In genomic region chr10:35545878-35546631, GRCh38 we compare ENCODE assay signal across 16 cellular contexts. TPM values are rescaled to one million over a fixed set of nuclear protein-coding genes. Genes with fewer than 3 reads are reported as not detected.
A peak's percentile ranks its signal among the peaks of the same experiment; 100 is the strongest.
DNase-seq lines count a peak whose midpoint lies in the region; ATAC-seq and TF ChIP-seq lines count a peak whose summit lies in the region.
"Had no signal": no experiment of that assay in that cellular context is flagged by ENCODE, and none has a peak within 500 bp of the region (broad histone marks: within the 10 kb centered on the region; RNA-seq: fewer than 3 reads in every experiment).

No MANE protein-coding gene starts in this region.

- H4K20me1 ChIP-seq in mammary epithelial cell (ENCODE audit: insufficient read depth, low read length): no peaks in the 10 kb centered on the region

- H3K4me2 ChIP-seq in mammary epithelial cell (ENCODE audit: insufficient read depth, low read depth, low read length): peak overlapping the region; percentile 7

- in situ Hi-C loops in mammary epithelial cell (cut with MboI; ENCODE audit: low sequenced_read_pairs in 2 of 2): loop anchor here in 1 of 2 donors (25.0 kb wide), 1 partner anchor 309 kb away; no protein-coding TSS in a partner anchor

- ATAC-seq in HG03064 (IDR thresholded peaks at IDR 0.05; ENCODE audit: low read depth, unreplicated experiment) (peak; percentile 67), HG02623 (IDR thresholded peaks at IDR 0.05; ENCODE audit: unreplicated experiment) (no peak), HG02571 (IDR thresholded peaks at IDR 0.05; ENCODE audit: unreplicated experiment) (no peak)
- ATAC-seq: activated CD4-positive, alpha-beta T cell treated with anti-CD3 and anti-CD28 coated beads for 36 hours had no signal

- CTCF ChIA-PET in AG04450 (lab: Charles Lee): interaction anchor here (0.5 to 2.4 kb wide), 4 partner anchors 10 to 18 kb away, joined by 3 to 15 read pairs (median 4); no protein-coding TSS in a partner anchor
- CTCF ChIA-PET in mammary epithelial cell (lab: Charles Lee; ENCODE audit: low non-redundant PET): interaction anchor here (0.6 kb wide), 2 partner anchors 27 to 225 kb away, joined by 4 to 36 read pairs; no protein-coding TSS in a partner anchor

- peaks cover 26% of the 10 kb centered on the region for H3K4me1 ChIP-seq in mammary epithelial cell (ENCODE audit: insufficient read depth, low read length)
- H3K4me1 ChIP-seq: pancreas had no signal

- no peaks in the 10 kb centered on the region for H3K9me3 ChIP-seq in AG04450 (ENCODE audit: control insufficient read depth, insufficient read depth, low read length)
- H3K9me3 ChIP-seq in mammary epithelial cell (replicated peaks; ENCODE audit: insufficient read depth, low read length): no peaks in the 10 kb centered on the region
- H3K9me3 ChIP-seq: pancreas had no signal

- 62% methylated on average over 6 of the region's 6 CpGs for WGBS in mammary epithelial cell (ENCODE audit: low coverage, missing lambda C conversion rate)

- TF ChIP-seq CTCF in AG04450 (IDR thresholded peaks at IDR 0.05; ENCODE audit: low read depth, low read length) (no peak), mammary epithelial cell (conservative IDR thresholded peaks at IDR 0.05 in 1 of 2, IDR thresholded peaks at IDR 0.05 in 1 of 2; ENCODE audit: extremely low read depth in 1 of 2, insufficient read depth in 1 of 2, low read depth in 1 of 2, low read length in 2 of 2) (no peak)

- peak overlapping the region; percentile 11 for H3K9ac ChIP-seq in mammary epithelial cell (ENCODE audit: insufficient read depth, low read length)

- H2AFZ ChIP-seq in mammary epithelial cell (ENCODE audit: low read depth, low read length): no peak overlapping the region

- H3K4me3 ChIP-seq in AG04450 (ENCODE audit: low read depth, low read length) (no peak overlapping the region), mammary epithelial cell (replicated peaks in 1 of 3; ENCODE audit: insufficient read depth in 1 of 3, low read depth in 2 of 3, low read length in 3 of 3) (no peak overlapping the region)
- H3K4me3 ChIP-seq: pancreas had no signal

- DNase-seq in AG04450 (ENCODE audit: low read depth, low spot score) (no peak), mammary epithelial cell (peak; percentile 48), kidney tubule cell (ENCODE audit: low spot score) (peak; percentile 91), midbrain (lab: John Stamatoyannopoulos, UW) (no peak), amygdala (lab: John Stamatoyannopoulos, UW) (no peak)
- DNase-seq: activated CD4-positive, alpha-beta T cell treated with anti-CD3 and anti-CD28 coated beads for 36 hours; activated naive CD8-positive, alpha-beta T cell treated with anti-CD3 and anti-CD28 coated beads, Interleukin-2, amount 10 ng/mL, durations not matched to agents 7 days and 5 days; activated T-cell treated with anti-CD3 and anti-CD28 coated beads for 4 hours; cortex of kidney; NCI-H1694 treated with DMSO at 0.1 percent for 48 hours; NCI-H524 treated with DMSO at 0.1 percent for 48 hours; pancreas; SW 1271 had no signal

- intact Hi-C loops in mammary epithelial cell (cut with micrococcal nuclease): loop anchor here (2.0 to 5.0 kb wide), 2 partner anchors 209 to 424 kb away; partner anchors contain the start of gene CCNY

- no TSS peak for BruUV-seq in mammary epithelial cell (replicated peaks; lab: Mats Ljungman, UMichigan)

- peaks cover 21% of the 10 kb centered on the region for H3K79me2 ChIP-seq in mammary epithelial cell (ENCODE audit: insufficient read depth, low read length)

- H3K36me3 ChIP-seq in mammary epithelial cell (ENCODE audit: insufficient read depth, low read length): peaks cover 4% of the 10 kb centered on the region
- H3K36me3 ChIP-seq: pancreas had no signal

- no peaks in the 10 kb centered on the region for H3K27me3 ChIP-seq in AG04450 (ENCODE audit: control insufficient read depth, insufficient read depth, low read length)
- no peaks in the 10 kb centered on the region for H3K27me3 ChIP-seq in mammary epithelial cell (ENCODE audit: insufficient read depth, low read length)
- H3K27me3 ChIP-seq: pancreas had no signal

- POLR2A ChIA-PET in AG04450 (lab: Yijun Ruan, JAX): interaction anchor here (0.5 kb wide), 1 partner anchor 48 kb away, joined by 5 read pairs; no protein-coding TSS in a partner anchor

- H3K27ac ChIP-seq in AG04450 (ENCODE audit: low read depth, low read length) (peak overlapping the region; percentile 32), mammary epithelial cell (ENCODE audit: insufficient read depth, low read depth, low read length) (peak overlapping the region; percentile 79)
- H3K27ac ChIP-seq: pancreas had no signal

- dilution Hi-C loops in mammary epithelial cell (cut with HindIII; ENCODE audit: low sequenced_read_pairs): no loop called here

RNA-seq across cellular contexts. Expression of gene GJD4, which starts 59.1 kb away (rescaled TPM):
- polyA plus RNA-seq in AG04450 (2011; rRNA removed): not detected in 2 replicates
- polyA minus RNA-seq in AG04450 (2011; rRNA and poly(A)+ RNA removed): not detected in 2 replicates
- not detected for total RNA-seq in mammary epithelial cell
- polyA plus RNA-seq in mammary epithelial cell: not detected
- polyA minus RNA-seq in mammary epithelial cell: not detected
- total RNA-seq: activated CD4-positive, alpha-beta T cell treated with anti-CD3 and anti-CD28 coated beads for 36 hours; activated naive CD8-positive, alpha-beta T cell treated with anti-CD3 and anti-CD28 coated beads, Interleukin-2, amount 10 ng/mL, durations not matched to agents 7 days and 5 days; pancreas had no signal

Comparison
In these comparisons a context has a peak if more than half of its experiments do, and no peak if none do; other contexts are left out.
1. DNase-seq: peak in mammary epithelial cell (single experiment) and kidney tubule cell (single experiment); none in AG04450 (single experiment), midbrain (single experiment) and amygdala (0 of 56).